In genomic region chr7:54664235-54665228, GRCh38 we compare ENCODE assay signal across 1 cellular context.
TF ChIP-seq lines count a peak whose summit lies in the region.

No MANE protein-coding gene starts in this region.

TF ChIP-seq in H1, 55 proteins besides CTCF, POLR2A, EP300 and RAD21 (continued from another document):
- TF ChIP-seq KDM4A (IDR thresholded peaks at IDR 0.05; ENCODE audit: low read depth, low read length, severe bottlenecking) (peak; percentile 72), ATF2 (IDR thresholded peaks at IDR 0.05; ENCODE audit: low read length) (no peak), ATF3 (IDR thresholded peaks at IDR 0.05; ENCODE audit: insufficient read depth, low read depth, low read length) (no peak), YY1 (IDR thresholded peaks at IDR 0.05; ENCODE audit: low read depth, low read length) (no peak), SRF (IDR thresholded peaks at IDR 0.05; ENCODE audit: low read depth, low read length) (no peak), PHF8 (conservative IDR thresholded peaks at IDR 0.05; ENCODE audit: low read depth, low read length) (no peak), SUZ12 (IDR thresholded peaks at IDR 0.05; ENCODE audit: low read length) (0 out of 2 replicates have a peak, but pooled peaks have one; percentile 26), GABPA (IDR thresholded peaks at IDR 0.05; ENCODE audit: borderline replicate concordance, insufficient read depth, low read length) (peak; percentile 41; the same call in 1 of the 2 replicates), RFX5 (IDR thresholded peaks at IDR 0.05; ENCODE audit: borderline replicate concordance, low read depth, low read length) (no peak), NRF1 (IDR thresholded peaks at IDR 0.05; ENCODE audit: low read depth, low read length) (peak; percentile 47), CREB1 (IDR thresholded peaks at IDR 0.05) (peak; percentile 54), EZH2 (IDR thresholded peaks at IDR 0.05; ENCODE audit: low read depth, low read length, severe bottlenecking) (peak; percentile 22), CHD2 (IDR thresholded peaks at IDR 0.05; ENCODE audit: low read length) (no peak), ASH2L (IDR thresholded peaks at IDR 0.05; ENCODE audit: low read length) (peak; percentile 68), SP4 (IDR thresholded peaks at IDR 0.05; ENCODE audit: low read length) (no peak), TBP (IDR thresholded peaks at IDR 0.05; ENCODE audit: low read depth, low read length) (peak; percentile 52; the same call in 1 of the 2 replicates)
